In genomic region chr5:29229461-29229860, GRCh38 we compare ENCODE assay signal across 21 cellular contexts.
"Had no signal": no experiment of that assay in that cellular context is flagged by ENCODE, and none has a peak within 500 bp of the region (broad histone marks: within the 10 kb centered on the region; RNA-seq: fewer than 3 reads in every experiment).

No MANE protein-coding gene starts in this region.

- DNase-seq: MV-4-11; NCI-H1048; NCI-H1105; NCI-H1417; NCI-H1436 treated with DMSO at 0.1 percent for 48 hours; NCI-H1694; NCI-H1930; NCI-H2081; NCI-H2107; NCI-H2227 treated with DMSO at 0.1 percent for 48 hours; NCI-H526; NK-92 treated with Interleukin-12 subunit alpha and Interleukin-12 subunit beta, amount 100 ng/mL, for 24 hours; Peyer's patch; SHP77 treated with DMSO at 0.1 percent for 48 hours; SW 1271; T-cell had no signal

- ATAC-seq: K562, Right ventricle myocardium inferior, T-cell had no signal

- FAIRE-seq: K562 had no signal

- H3K4me3 ChIP-seq: K562, PC-9, Peyer's patch, SJSA1, SK-N-MC had no signal
